ENCODE assay signal across 29 cellular contexts in the genomic region with DNA sequence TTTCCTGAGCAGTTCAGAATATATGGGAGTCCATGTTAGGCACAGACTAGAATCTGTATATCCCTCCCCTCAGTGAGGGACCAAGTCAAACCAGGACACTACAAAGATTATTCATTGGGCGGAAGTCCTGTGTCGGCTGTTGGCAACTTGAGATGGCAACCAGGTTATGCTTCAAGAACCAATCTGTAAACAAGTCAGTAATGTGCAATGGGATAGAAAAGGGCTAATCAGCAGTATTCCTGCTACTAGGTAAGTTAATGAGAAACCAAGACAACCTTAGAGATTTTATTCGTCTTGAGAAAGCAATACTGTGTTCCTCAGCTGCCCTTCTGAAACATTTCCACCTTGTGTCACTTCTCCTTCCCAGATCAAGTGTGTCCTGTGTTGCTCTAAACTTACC. TPM values are rescaled to one million over a fixed set of nuclear protein-coding genes. Genes with fewer than 3 reads are reported as not detected.
DNase-seq lines count a peak whose midpoint lies in the region; ATAC-seq, FAIRE-seq and TF ChIP-seq lines count a peak whose summit lies in the region.
"Had no signal": no experiment of that assay in that cellular context is flagged by ENCODE, and none has a peak within 500 bp of the region (broad histone marks: within the 10 kb centered on the region; RNA-seq: fewer than 3 reads in every experiment).

No MANE protein-coding gene starts in this region.

- peak overlapping the region; percentile 79 for H3K27ac Mint-ChIP-seq in nephron progenitor cell
- H3K27ac Mint-ChIP-seq: IgD-negative memory B cell had no signal

- H3K27ac ChIP-seq in A549, result no peak overlapping the region
- H3K27ac ChIP-seq in thyroid gland, result peak overlapping the region in 2 of 3 donors; percentile 26 to 76
- H3K27ac ChIP-seq: BLaER1, PC-9, SJSA1 had no signal

- WGBS in A549 (ENCODE audit: missing lambda C conversion rate), result 89% methylated on average over 3 of the region's 3 CpGs
- 76 to 87% methylated on average over 3 of the region's 3 CpGs for WGBS in thyroid gland, 2 donors

- TF ChIP-seq CTCF in A549 (IDR thresholded peaks at IDR 0.05) (no peak), epithelial cell of proximal tubule (conservative IDR thresholded peaks at IDR 0.05; ENCODE audit: low read depth, low read length) (no peak), nephron progenitor cell (IDR thresholded peaks at IDR 0.05) (no peak), thyroid gland (IDR thresholded peaks at IDR 0.05) (no peak)

- no peaks in the 10 kb centered on the region for H3K27me3 ChIP-seq in thyroid gland
- H3K27me3 ChIP-seq: BLaER1, SJSA1 had no signal

- no peaks in the 10 kb centered on the region for H3K9me3 ChIP-seq in A549
- H3K9me3 ChIP-seq in thyroid gland, result no peaks in the 10 kb centered on the region
- H3K9me3 ChIP-seq: BLaER1, SJSA1 had no signal

- no peaks in the 10 kb centered on the region for H3K27me3 Mint-ChIP-seq in nephron progenitor cell (ENCODE audit: low read depth, poor library complexity)
- H3K27me3 Mint-ChIP-seq: CD4-positive, CD25-positive, alpha-beta regulatory T cell; IgD-negative memory B cell had no signal

- no peak for TF ChIP-seq RAD21 in A549 (conservative IDR thresholded peaks at IDR 0.05 in 1 of 2, IDR thresholded peaks at IDR 0.05 in 1 of 2)

- H3K4me1 Mint-ChIP-seq in nephron progenitor cell, result no peaks in the 10 kb centered on the region
- H3K4me1 Mint-ChIP-seq: IgD-negative memory B cell had no signal

- no peaks in the 10 kb centered on the region for H3K4me1 ChIP-seq in A549
- peaks cover 3 to 18% of the 10 kb centered on the region in 2 donors for H3K4me1 ChIP-seq in thyroid gland
- H3K4me1 ChIP-seq: BLaER1, SJSA1 had no signal

- H3K4me3 ChIP-seq in A549 (no peak overlapping the region), epithelial cell of proximal tubule (ENCODE audit: low read depth, low read length) (no peak overlapping the region), thyroid gland (replicated peaks in 1 of 3) (no peak overlapping the region)
- H3K4me3 ChIP-seq: BLaER1, GM12878, PC-9, SJSA1 had no signal

- no peak for TF ChIP-seq EP300 in A549 (IDR thresholded peaks at IDR 0.05)

- H3K36me3 ChIP-seq in thyroid gland, result peaks cover 29 to 51% of the 10 kb centered on the region in 2 donors

- H3K9me3 Mint-ChIP-seq in nephron progenitor cell, result no peaks in the 10 kb centered on the region
- H3K9me3 Mint-ChIP-seq: CD4-positive, CD25-positive, alpha-beta regulatory T cell; IgD-negative memory B cell had no signal

- DNase-seq in A549 (ENCODE audit: low read depth in 1 of 2, low spot score in 1 of 2) (no peak), epithelial cell of proximal tubule (ENCODE audit: low read depth) (peak; percentile 94), nephron progenitor cell (no peak), thyroid gland (no peak), HT-29 (ENCODE audit: low spot score) (no peak), foreskin melanocyte (no peak)
- DNase-seq: 8988T; CD4-positive, CD25-positive, alpha-beta regulatory T cell; DMS 273 treated with DMSO at 0.1 percent for 48 hours; DMS79; EL; GDM1; GOT3; HCEC 1CT; NCI-H1048; NCI-H1417; NCI-H1694; NCI-H2029 treated with DMSO at 0.1 percent for 48 hours; NCI-H2227 treated with DMSO at 0.1 percent for 48 hours; NCI-H526 treated with DMSO at 0.1 percent for 48 hours; PC-9; Right ventricle myocardium superior; RPMI8226 had no signal

- peaks cover 50% of the 10 kb centered on the region for H3K36me3 Mint-ChIP-seq in nephron progenitor cell (ENCODE audit: low read depth)

- FAIRE-seq in A549 (lab: Jason Lieb, UNC), result no peak
- FAIRE-seq: GM12878 had no signal

- no peak overlapping the region for H3K4me3 Mint-ChIP-seq in nephron progenitor cell
- H3K4me3 Mint-ChIP-seq: CD4-positive, CD25-positive, alpha-beta regulatory T cell; IgD-negative memory B cell had no signal

- CTCF ChIA-PET in A549 (lab: Yijun Ruan, JAX), result no interaction called here

- POLR2A ChIA-PET in A549 (lab: Yijun Ruan, JAX), result no interaction called here

- no peak for TF ChIP-seq POLR2A in A549 (IDR thresholded peaks at IDR 0.05; ENCODE audit: low read length)
- TF ChIP-seq POLR2A in thyroid gland (IDR thresholded peaks at IDR 0.05), result no peak

- ATAC-seq in A549, result no peak
- no peak for ATAC-seq in GM19395 (IDR thresholded peaks at IDR 0.05; ENCODE audit: unreplicated experiment)
- ATAC-seq: GM12878 had no signal

- H3K4me2 ChIP-seq in A549, result no peak overlapping the region
- H3K4me2 ChIP-seq: BLaER1, PC-9 had no signal

- intact Hi-C loops in thyroid gland (cut with DNase I), result no loop called here

TF ChIP-seq in A549, 52 proteins besides CTCF, POLR2A, EP300 and RAD21:
- TF ChIP-seq, protein P1, sequence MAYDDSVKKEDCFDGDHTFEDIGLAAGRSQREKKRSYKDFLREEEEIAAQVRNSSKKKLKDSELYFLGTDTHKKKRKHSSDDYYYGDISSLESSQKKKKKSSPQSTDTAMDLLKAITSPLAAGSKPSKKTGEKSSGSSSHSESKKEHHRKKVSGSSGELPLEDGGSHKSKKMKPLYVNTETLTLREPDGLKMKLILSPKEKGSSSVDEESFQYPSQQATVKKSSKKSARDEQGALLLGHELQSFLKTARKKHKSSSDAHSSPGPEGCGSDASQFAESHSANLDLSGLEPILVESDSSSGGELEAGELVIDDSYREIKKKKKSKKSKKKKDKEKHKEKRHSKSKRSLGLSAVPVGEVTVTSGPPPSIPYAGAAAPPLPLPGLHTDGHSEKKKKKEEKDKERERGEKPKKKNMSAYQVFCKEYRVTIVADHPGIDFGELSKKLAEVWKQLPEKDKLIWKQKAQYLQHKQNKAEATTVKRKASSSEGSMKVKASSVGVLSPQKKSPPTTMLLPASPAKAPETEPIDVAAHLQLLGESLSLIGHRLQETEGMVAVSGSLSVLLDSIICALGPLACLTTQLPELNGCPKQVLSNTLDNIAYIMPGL (CRISPR knock-in tag; IDR thresholded peaks at IDR 0.05; ENCODE audit: borderline replicate concordance), result no peak
- TF ChIP-seq MAFK (IDR thresholded peaks at IDR 0.05; ENCODE audit: partially characterized antibody) (peak; percentile 42), ZC3H11A (IDR thresholded peaks at IDR 0.05) (no peak)

RNA-seq across cellular contexts. Expression of a gene that starts 26.4 kb away (rescaled TPM):
- polyA plus RNA-seq in A549 (2011; rRNA removed), result 2.5 TPM in 2 replicates
- 0.57 and 0.65 TPM in 2 replicates for polyA plus RNA-seq in A549 (2012; cell fraction: cytosol; rRNA removed)
- polyA plus RNA-seq in A549 (2012; cell fraction: nucleus; rRNA removed), result 0.38 and 0.48 TPM in 2 replicates
- polyA plus RNA-seq in A549 (2017; fragmentation: RNase III; extraction: RNeasy Plus Mini Kit Qiagen cat#74134 plus additional on column Dnase treatment), result 1.3 to 2.5 TPM (median 1.8 TPM) in 3 replicates
- 5.3 and 5.5 TPM in 2 replicates for polyA minus RNA-seq in A549 (2011; rRNA and poly(A)+ RNA removed)
- total RNA-seq in epithelial cell of proximal tubule, result 25.9 TPM in 2 replicates
- 100 to 1,000 TPM in 2 of 4 donors, 10 to 100 TPM in 2; 76.1 to 160 (median 95.0) TPM for total RNA-seq in thyroid gland
- 4.4 and 4.5 TPM in 2 replicates for total RNA-seq in HT-29 (2014; rRNA removed; shearing (Covaris generic))

RNA-seq across cellular contexts. Expression of a gene that starts 28.3 kb away (rescaled TPM):
- polyA plus RNA-seq in A549 (2011; rRNA removed) (77.2 and 102 TPM in 2 replicates), A549 (2017; fragmentation: RNase III; extraction: RNeasy Plus Mini Kit Qiagen cat#74134 plus additional on column Dnase treatment) (77.5 to 89.1 TPM (median 81.9 TPM) in 3 replicates)
- 35.2 and 38.6 TPM in 2 replicates for polyA plus RNA-seq in A549 (2012; cell fraction: cytosol; rRNA removed)
- polyA plus RNA-seq in A549 (2012; cell fraction: nucleus; rRNA removed), result 6.8 and 10.1 TPM in 2 replicates
- polyA minus RNA-seq in A549 (2011; rRNA and poly(A)+ RNA removed), result 42.7 and 47.2 TPM in 2 replicates
- total RNA-seq in epithelial cell of proximal tubule (40.4 and 46.2 TPM in 2 replicates), thyroid gland (100 to 1,000 TPM in 2 of 4 donors, 10 to 100 TPM in 2; 82.0 to 178 (median 99.8) TPM)
- total RNA-seq in HT-29 (2014; rRNA removed; shearing (Covaris generic)), result 30.6 and 54.7 TPM in 2 replicates

RNA-seq across cellular contexts. Expression of a gene that starts 46.1 kb away (rescaled TPM):
- polyA plus RNA-seq in A549 (2011; rRNA removed), result 37.2 and 46.2 TPM in 2 replicates
- polyA plus RNA-seq in A549 (2012; cell fraction: cytosol; rRNA removed), result 44.9 and 53.7 TPM in 2 replicates
- polyA plus RNA-seq in A549 (2012; cell fraction: nucleus; rRNA removed), result 26.9 and 29.9 TPM in 2 replicates
- polyA plus RNA-seq in A549 (2017; fragmentation: RNase III; extraction: RNeasy Plus Mini Kit Qiagen cat#74134 plus additional on column Dnase treatment), result 19.3 to 21.1 TPM (median 20.1 TPM) in 3 replicates
- 16.4 and 19.9 TPM in 2 replicates for polyA minus RNA-seq in A549 (2011; rRNA and poly(A)+ RNA removed)
- total RNA-seq in epithelial cell of proximal tubule, result 13.9 and 19.9 TPM in 2 replicates
- total RNA-seq in thyroid gland, result 100 to 1,000 TPM in 1 of 4 donors, 10 to 100 TPM in 3; 43.0 to 103 (median 63.1) TPM
- total RNA-seq in HT-29 (2014; rRNA removed; shearing (Covaris generic)), result 10.9 and 12.1 TPM in 2 replicates

RNA-seq across cellular contexts. Expression of a gene that starts 49.4 kb away (rescaled TPM):
- polyA plus RNA-seq in A549 (2011; rRNA removed), result 132 and 146 TPM in 2 replicates
- 50.1 and 61.0 TPM in 2 replicates for polyA plus RNA-seq in A549 (2012; cell fraction: cytosol; rRNA removed)
- 51.6 and 59.5 TPM in 2 replicates for polyA plus RNA-seq in A549 (2012; cell fraction: nucleus; rRNA removed)
- polyA plus RNA-seq in A549 (2017; fragmentation: RNase III; extraction: RNeasy Plus Mini Kit Qiagen cat#74134 plus additional on column Dnase treatment), result 62.1 to 85.7 TPM (median 83.8 TPM) in 3 replicates
- polyA minus RNA-seq in A549 (2011; rRNA and poly(A)+ RNA removed), result 136 and 139 TPM in 2 replicates
- total RNA-seq in epithelial cell of proximal tubule, result 76.0 and 101 TPM in 2 replicates
- total RNA-seq in thyroid gland, result 100 to 1,000 TPM in 3 of 4 donors, 10 to 100 TPM in 1; 72.2 to 158 (median 112) TPM
- 55.8 and 69.7 TPM in 2 replicates for total RNA-seq in HT-29 (2014; rRNA removed; shearing (Covaris generic))

RNA-seq across cellular contexts. Expression of a gene that starts 55.5 kb away (rescaled TPM):
- polyA plus RNA-seq in A549 (2011; rRNA removed), result 0.12 and 0.20 TPM in 2 replicates
- polyA plus RNA-seq in A549 (2012; cell fraction: cytosol; rRNA removed), result 0.03 and 0.06 TPM in 2 replicates
- polyA plus RNA-seq in A549 (2012; cell fraction: nucleus; rRNA removed), result 0.08 and 0.12 TPM in 2 replicates
- polyA plus RNA-seq in A549 (2017; fragmentation: RNase III; extraction: RNeasy Plus Mini Kit Qiagen cat#74134 plus additional on column Dnase treatment), result 0.05 to 0.14 TPM (median 0.09 TPM) in 3 replicates
- polyA minus RNA-seq in A549 (2011; rRNA and poly(A)+ RNA removed), result 0.15 and 0.29 TPM in 2 replicates
- total RNA-seq in epithelial cell of proximal tubule, result 0.51 TPM in 1 of 2 replicates, not detected in the other
- total RNA-seq in thyroid gland, result 1 to 10 TPM in 1 of 4 donors, under 1 TPM in 2, not detected in 1; 0.22 to 2.9 (median 0.92) TPM
- total RNA-seq in HT-29 (2014; rRNA removed; shearing (Covaris generic)), result 0.08 and 0.66 TPM in 2 replicates
- total RNA-seq: CD4-positive, CD25-positive, alpha-beta regulatory T cell; GM12878; NCI-H460; PC-9; Right ventricle myocardium superior; SJSA1 had no signal
- polyA plus RNA-seq: CD4-positive, CD25-positive, alpha-beta regulatory T cell; GM12878 had no signal

Comparison
In these comparisons a context has a peak if more than half of its experiments do, and no peak if none do; other contexts are left out.
1. H3K27ac ChIP-seq: peak in thyroid gland (2 of 3); none in A549 (0 of 2).